Comparison of ENCODE assay signal across 9 cellular contexts in genomic region chr12:64675795-64676194, GRCh38.
DNase-seq lines count a peak whose midpoint lies in the region; ATAC-seq and TF ChIP-seq lines count a peak whose summit lies in the region.
"Had no signal": no experiment of that assay in that cellular context is flagged by ENCODE, and none has a peak within 500 bp of the region (broad histone marks: within the 10 kb centered on the region; RNA-seq: fewer than 3 reads in every experiment).

No MANE protein-coding gene starts in this region.

- peak overlapping the region; percentile 68 for H3K27ac Mint-ChIP-seq in activated naive CD4-positive, alpha-beta T cell treated with anti-CD3 and anti-CD28 coated beads for 36 hours
- peak overlapping the region; percentile 73 for H3K27ac Mint-ChIP-seq in activated naive CD8-positive, alpha-beta T cell treated with anti-CD3 and anti-CD28 coated beads, Interleukin-2, amount 50 U/mL, for 24 hours

- H3K36me3 ChIP-seq in uterus (no peaks in the 10 kb centered on the region), testis (ENCODE audit: low read depth, missing control alignments) (no peaks in the 10 kb centered on the region)

- intact Hi-C loops in activated naive CD4-positive, alpha-beta T cell treated with anti-CD3 and anti-CD28 coated beads for 36 hours (cut with micrococcal nuclease): no loop called here
- intact Hi-C loops in right cardiac atrium (cut with DNase I): loop anchor here in 1 of 4 donors (10.0 kb wide), 1 partner anchor 61 kb away; the partner anchor contains the start of gene RASSF3
- intact Hi-C loops in uterus (cut with DNase I; ENCODE audit: low total_unique reads): no loop called here
- intact Hi-C loops in testis (cut with DNase I; ENCODE audit: low total_unique reads): no loop called here

- peak; percentile 35 for DNase-seq in activated naive CD4-positive, alpha-beta T cell treated with anti-CD3 and anti-CD28 coated beads for 36 hours
- DNase-seq in activated naive CD4-positive, alpha-beta T cell treated with Interleukin-2 at 50 U/mL for 16 hours: no peak
- no peak for DNase-seq in activated naive CD8-positive, alpha-beta T cell treated with anti-CD3 and anti-CD28 coated beads, Interleukin-2, amount 50 U/mL, for 24 hours
- DNase-seq in right cardiac atrium: peak in 2 of 3 donors; percentile 52 to 60
- DNase-seq in uterus: no peak
- DNase-seq in testis: no peak
- DNase-seq: MV-4-11 had no signal

- peaks cover 92% of the 10 kb centered on the region for H3K4me1 Mint-ChIP-seq in activated naive CD4-positive, alpha-beta T cell treated with anti-CD3 and anti-CD28 coated beads for 36 hours (ENCODE audit: low read depth)
- peaks cover 97% of the 10 kb centered on the region for H3K4me1 Mint-ChIP-seq in activated naive CD8-positive, alpha-beta T cell treated with anti-CD3 and anti-CD28 coated beads, Interleukin-2, amount 50 U/mL, for 24 hours

- CTCF ChIA-PET in activated naive CD4-positive, alpha-beta T cell treated with anti-CD3 and anti-CD28 coated beads for 36 hours (lab: Charles Lee): no interaction called here

- H3K27me3 ChIP-seq in right cardiac atrium (ENCODE audit: control insufficient read depth, insufficient read depth): no peaks in the 10 kb centered on the region
- no peaks in the 10 kb centered on the region for H3K27me3 ChIP-seq in uterus
- no peaks in the 10 kb centered on the region for H3K27me3 ChIP-seq in testis

- no peaks in the 10 kb centered on the region for H3K27me3 Mint-ChIP-seq in activated naive CD4-positive, alpha-beta T cell treated with anti-CD3 and anti-CD28 coated beads for 36 hours (ENCODE audit: low read depth)
- no peaks in the 10 kb centered on the region for H3K27me3 Mint-ChIP-seq in activated naive CD8-positive, alpha-beta T cell treated with anti-CD3 and anti-CD28 coated beads, Interleukin-2, amount 50 U/mL, for 24 hours

- no peaks in the 10 kb centered on the region for H3K9me3 Mint-ChIP-seq in activated naive CD4-positive, alpha-beta T cell treated with anti-CD3 and anti-CD28 coated beads for 36 hours
- no peaks in the 10 kb centered on the region for H3K9me3 Mint-ChIP-seq in activated naive CD8-positive, alpha-beta T cell treated with anti-CD3 and anti-CD28 coated beads, Interleukin-2, amount 50 U/mL, for 24 hours

- peak; percentile 11 for ATAC-seq in activated naive CD8-positive, alpha-beta T cell treated with anti-CD3 and anti-CD28 coated beads, Interleukin-2, amount 50 U/mL, for 24 hours
- ATAC-seq in right cardiac atrium: peak; percentile 80
- ATAC-seq in GM21576 (IDR thresholded peaks at IDR 0.05; ENCODE audit: unreplicated experiment): no peak
- no peak for ATAC-seq in HG02870 (IDR thresholded peaks at IDR 0.05; ENCODE audit: unreplicated experiment)

- no peak overlapping the region for H3K4me3 Mint-ChIP-seq in activated naive CD4-positive, alpha-beta T cell treated with anti-CD3 and anti-CD28 coated beads for 36 hours
- no peak overlapping the region for H3K4me3 Mint-ChIP-seq in activated naive CD8-positive, alpha-beta T cell treated with anti-CD3 and anti-CD28 coated beads, Interleukin-2, amount 50 U/mL, for 24 hours

- H3K4me1 ChIP-seq in right cardiac atrium (ENCODE audit: control insufficient read depth, insufficient read depth, low read length) (peaks cover 25% of the 10 kb centered on the region), uterus (peaks cover 0 to 17% of the 10 kb centered on the region in 2 donors), testis (peaks cover 4% of the 10 kb centered on the region)

- H3K36me3 Mint-ChIP-seq in activated naive CD4-positive, alpha-beta T cell treated with anti-CD3 and anti-CD28 coated beads for 36 hours (ENCODE audit: low read depth): peaks cover 2% of the 10 kb centered on the region
- peaks cover 2% of the 10 kb centered on the region for H3K36me3 Mint-ChIP-seq in activated naive CD8-positive, alpha-beta T cell treated with anti-CD3 and anti-CD28 coated beads, Interleukin-2, amount 50 U/mL, for 24 hours (ENCODE audit: low read depth)

- TF ChIP-seq POLR2A in uterus (IDR thresholded peaks at IDR 0.05) (no peak), testis (IDR thresholded peaks at IDR 0.05) (no peak)

- no peak for TF ChIP-seq CTCF in uterus (IDR thresholded peaks at IDR 0.05)
- TF ChIP-seq CTCF in testis (IDR thresholded peaks at IDR 0.05): no peak

- H3K4me3 ChIP-seq in right cardiac atrium (ENCODE audit: low read length) (no peak overlapping the region), uterus (no peak overlapping the region), testis (no peak overlapping the region)

- H3K9me3 ChIP-seq in right cardiac atrium (ENCODE audit: control insufficient read depth, low read length) (no peaks in the 10 kb centered on the region), uterus (no peaks in the 10 kb centered on the region), testis (no peaks in the 10 kb centered on the region)

- H3K27ac ChIP-seq in right cardiac atrium (ENCODE audit: low read length) (peak overlapping the region; percentile 93), uterus (peak overlapping the region; percentile 79 to 83), testis (no peak overlapping the region)

- WGBS in right cardiac atrium: 34% methylated on average over 3 of the region's 3 CpGs
- 69 to 78% methylated on average over 3 of the region's 3 CpGs for WGBS in testis, 2 donors

Comparison
In these comparisons a context has a peak if more than half of its experiments do, and no peak if none do; other contexts are left out.
1. DNase-seq: peak in activated naive CD4-positive, alpha-beta T cell treated with anti-CD3 and anti-CD28 coated beads for 36 hours (single experiment) and right cardiac atrium (2 of 3); none in activated naive CD4-positive, alpha-beta T cell treated with Interleukin-2 at 50 U/mL for 16 hours (single experiment), activated naive CD8-positive, alpha-beta T cell treated with anti-CD3 and anti-CD28 coated beads, Interleukin-2, amount 50 U/mL, for 24 hours (single experiment), uterus (0 of 2) and testis (single experiment).
2. ATAC-seq: peak in activated naive CD8-positive, alpha-beta T cell treated with anti-CD3 and anti-CD28 coated beads, Interleukin-2, amount 50 U/mL, for 24 hours (single experiment) and right cardiac atrium (2 of 2); none in GM21576 (single experiment) and HG02870 (single experiment).
3. H3K27ac ChIP-seq: peak in right cardiac atrium (single experiment) and uterus (2 of 2); none in testis (0 of 2).